Comparison of ENCODE assay signal across 1 cellular context in genomic region chr1:9904571-9904970, GRCh38.
TF ChIP-seq lines count a peak whose summit lies in the region.

No MANE protein-coding gene starts in this region.

TF ChIP-seq in IMR-90, 13 proteins besides CTCF, POLR2A, EP300 and RAD21:
- TF ChIP-seq SMC3 (IDR thresholded peaks at IDR 0.05; ENCODE audit: low read depth, low read length) = no peak
- TF ChIP-seq USF2 (IDR thresholded peaks at IDR 0.05; ENCODE audit: low read depth, low read length) = no peak
- TF ChIP-seq NFE2L2 (IDR thresholded peaks at IDR 0.05; ENCODE audit: low read depth, low read length) = no peak
- no peak for TF ChIP-seq CHD1 (IDR thresholded peaks at IDR 0.05; ENCODE audit: low read depth, low read length)
- TF ChIP-seq BHLHE40 (IDR thresholded peaks at IDR 0.05; ENCODE audit: low read depth, low read length) = no peak
- no peak for TF ChIP-seq CEBPB (IDR thresholded peaks at IDR 0.05; ENCODE audit: low read depth, low read length)
- TF ChIP-seq MXI1 (IDR thresholded peaks at IDR 0.05; ENCODE audit: borderline replicate concordance, low read depth, low read length) = no peak
- no peak for TF ChIP-seq MAFK (IDR thresholded peaks at IDR 0.05; ENCODE audit: low read depth, low read length)
- no peak for TF ChIP-seq ELK1 (IDR thresholded peaks at IDR 0.05; ENCODE audit: borderline replicate concordance, low read depth, low read length)
- no peak for TF ChIP-seq MAZ (IDR thresholded peaks at IDR 0.05; ENCODE audit: borderline replicate concordance, low read depth, low read length)
- no peak for TF ChIP-seq RFX5 (IDR thresholded peaks at IDR 0.05; ENCODE audit: low read depth, low read length)
- no peak for TF ChIP-seq RCOR1 (IDR thresholded peaks at IDR 0.05; ENCODE audit: insufficient replicate concordance, low read length)
- no peak for TF ChIP-seq FOS (IDR thresholded peaks at IDR 0.05; ENCODE audit: low read depth, low read length)
